Comparison of ENCODE assay signal across 14 cellular contexts in the genomic region with DNA sequence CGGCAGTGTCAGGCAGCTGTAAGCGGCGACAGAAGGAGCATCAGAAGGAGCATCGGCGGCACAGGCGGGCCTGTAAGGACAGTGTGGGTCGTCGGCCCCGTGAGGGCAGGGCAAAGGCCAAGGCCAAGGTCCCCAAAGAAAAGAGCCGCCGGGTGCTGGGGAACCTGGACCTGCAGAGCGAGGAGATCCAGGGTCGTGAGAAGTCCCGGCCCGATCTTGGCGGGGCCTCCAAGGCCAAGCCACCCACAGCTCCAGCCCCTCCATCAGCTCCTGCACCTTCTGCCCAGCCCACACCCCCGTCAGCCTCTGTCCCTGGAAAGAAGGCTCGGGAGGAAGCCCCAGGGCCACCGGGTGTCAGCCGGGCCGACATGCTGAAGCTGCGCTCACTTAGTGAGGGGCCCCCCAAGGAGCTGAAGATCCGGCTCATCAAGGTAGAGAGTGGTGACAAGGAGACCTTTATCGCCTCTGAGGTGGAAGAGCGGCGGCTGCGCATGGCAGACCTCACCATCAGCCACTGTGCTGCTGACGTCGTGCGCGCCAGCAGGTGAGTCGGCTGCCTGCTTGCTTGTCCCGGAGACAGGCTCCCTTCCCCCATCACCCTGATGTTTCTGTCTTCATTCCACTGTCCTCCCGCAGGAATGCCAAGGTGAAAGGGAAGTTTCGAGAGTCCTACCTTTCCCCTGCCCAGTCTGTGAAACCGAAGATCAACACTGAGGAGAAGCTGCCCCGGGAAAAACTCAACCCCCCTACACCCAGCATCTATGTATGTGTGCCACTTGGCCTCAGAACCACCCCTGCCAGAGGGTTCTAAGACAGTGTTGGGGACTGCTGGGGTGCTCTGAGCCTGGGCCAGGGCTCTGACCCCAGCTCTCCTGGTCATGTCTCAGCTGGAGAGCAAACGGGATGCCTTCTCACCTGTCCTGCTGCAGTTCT. TPM values are rescaled to one million over a fixed set of nuclear protein-coding genes. Genes with fewer than 3 reads are reported as not detected.
A peak's percentile ranks its signal among the peaks of the same experiment; 100 is the strongest.
DNase-seq lines count a peak whose midpoint lies in the region; ATAC-seq lines count a peak whose summit lies in the region.
"Had no signal": no experiment of that assay in that cellular context is flagged by ENCODE, and none has a peak within 500 bp of the region (broad histone marks: within the 10 kb centered on the region; RNA-seq: fewer than 3 reads in every experiment).

No MANE protein-coding gene starts in this region.

- H3K9ac ChIP-seq in BLaER1, result 0 out of 2 replicates have a peak overlapping the region, but pooled peaks have one; percentile 24

- H3K4me1 Mint-ChIP-seq in CD4-positive, alpha-beta memory T cell, result peaks cover 16 to 31% (median 16%) of the 10 kb centered on the region in 4 donors
- peaks cover 13% of the 10 kb centered on the region for H3K4me1 Mint-ChIP-seq in activated T-helper 17 cell treated with anti-CD3 and anti-CD28 coated beads, Interleukin-2, amount 50 U/mL, for 72 hours
- H3K4me1 Mint-ChIP-seq in naive B cell, result peaks cover 27 to 31% (median 29%) of the 10 kb centered on the region in 3 donors

- H3K4me3 ChIP-seq in BLaER1, result no peak overlapping the region
- H3K4me3 ChIP-seq in CD4-positive, alpha-beta memory T cell (ENCODE audit: low read length in 2 of 2), result no peak overlapping the region
- H3K4me3 ChIP-seq: SK-N-MC, suprapubic skin had no signal

- H3K36me3 Mint-ChIP-seq in CD4-positive, alpha-beta memory T cell, result peaks cover 3 to 41% of the 10 kb centered on the region in 2 donors
- H3K36me3 Mint-ChIP-seq in activated T-helper 17 cell treated with anti-CD3 and anti-CD28 coated beads, Interleukin-2, amount 50 U/mL, for 72 hours (ENCODE audit: low read depth), result peaks cover 85% of the 10 kb centered on the region
- peaks cover 0 to 7% of the 10 kb centered on the region in 2 donors for H3K36me3 Mint-ChIP-seq in naive B cell

- peaks cover 92% of the 10 kb centered on the region for H3K36me3 ChIP-seq in BLaER1
- peaks cover 22% of the 10 kb centered on the region for H3K36me3 ChIP-seq in CD4-positive, alpha-beta memory T cell (ENCODE audit: insufficient read depth, low read length)

- H4K20me1 ChIP-seq in BLaER1, result peaks cover 86% of the 10 kb centered on the region

- peak in 1 of 5 donors; percentile 42 for DNase-seq in CD4-positive, alpha-beta memory T cell
- DNase-seq in naive B cell (no peak), NCI-H69 (lab: John Stamatoyannopoulos, UW) (no peak), ACHN (no peak)
- DNase-seq: C1 segment of cervical spinal cord; central memory CD4-positive, alpha-beta T cell; NCI-H187; NCI-H524 treated with DMSO at 0.1 percent for 48 hours had no signal

- in situ Hi-C loops in ACHN (cut with HindIII; ENCODE audit: low pct_ligation_motif_present, low pct_unique_long_range_greater_than_20kb, low sequenced_read_pairs), result no loop called here

- CTCF ChIA-PET in CD4-positive, alpha-beta memory T cell (lab: Charles Lee; ENCODE audit: partially characterized antibody), result interaction anchor here (0.5 to 6.1 kb wide), 3 partner anchors 9 to 26 kb away, joined by 3 to 65 read pairs (median 6); a partner anchor contains a TSS

- H3K4me3 Mint-ChIP-seq in CD4-positive, alpha-beta memory T cell, result peak overlapping the region in 1 of 8 donors; percentile 67
- H3K4me3 Mint-ChIP-seq in activated T-helper 17 cell treated with anti-CD3 and anti-CD28 coated beads, Interleukin-2, amount 50 U/mL, for 72 hours, result peak overlapping the region; percentile 66
- peak overlapping the region in 2 of 8 donors; percentile 25 to 85 for H3K4me3 Mint-ChIP-seq in naive B cell

- H3K9me3 ChIP-seq in BLaER1, result no peaks in the 10 kb centered on the region
- no peaks in the 10 kb centered on the region for H3K9me3 ChIP-seq in CD4-positive, alpha-beta memory T cell (ENCODE audit: control insufficient read depth in 1 of 2, low read length in 2 of 2)
- H3K9me3 ChIP-seq: suprapubic skin had no signal

- no peaks in the 10 kb centered on the region for H3K9me3 Mint-ChIP-seq in CD4-positive, alpha-beta memory T cell
- no peaks in the 10 kb centered on the region for H3K9me3 Mint-ChIP-seq in activated T-helper 17 cell treated with anti-CD3 and anti-CD28 coated beads, Interleukin-2, amount 50 U/mL, for 72 hours
- no peaks in the 10 kb centered on the region for H3K9me3 Mint-ChIP-seq in naive B cell

- H3K4me1 ChIP-seq in BLaER1, result peaks cover 30% of the 10 kb centered on the region
- H3K4me1 ChIP-seq in CD4-positive, alpha-beta memory T cell (ENCODE audit: insufficient read depth, low read length), result peaks cover 27% of the 10 kb centered on the region

- no peaks in the 10 kb centered on the region for H3K27me3 Mint-ChIP-seq in CD4-positive, alpha-beta memory T cell
- no peaks in the 10 kb centered on the region for H3K27me3 Mint-ChIP-seq in activated T-helper 17 cell treated with anti-CD3 and anti-CD28 coated beads, Interleukin-2, amount 50 U/mL, for 72 hours
- no peaks in the 10 kb centered on the region for H3K27me3 Mint-ChIP-seq in naive B cell

- POLR2A ChIA-PET in CD4-positive, alpha-beta memory T cell (lab: Charles Lee; ENCODE audit: partially characterized antibody), result interaction anchor here (1.9 to 13.6 kb wide), 5 partner anchors 8 to 140 kb away, joined by 4 to 238 read pairs (median 7); a partner anchor contains a TSS

- ATAC-seq in activated T-helper 17 cell treated with anti-CD3 and anti-CD28 coated beads, Interleukin-2, amount 50 U/mL, for 72 hours (replicated peaks), result no peak
- ATAC-seq in naive B cell (ENCODE audit: low read depth in 2 of 2) (no peak), HG03135 (IDR thresholded peaks at IDR 0.05; ENCODE audit: unreplicated experiment) (no peak)
- ATAC-seq: left lobe of liver had no signal

- intact Hi-C loops in CD4-positive, alpha-beta memory T cell (cut with micrococcal nuclease), result loop anchor here (10.0 kb wide), 1 partner anchor 615 kb away; a partner anchor contains a TSS

- no peak overlapping the region for H3K27ac ChIP-seq in BLaER1
- H3K27ac ChIP-seq in CD4-positive, alpha-beta memory T cell (ENCODE audit: low read depth, low read length), result no peak overlapping the region
- H3K27ac ChIP-seq: SK-N-MC, suprapubic skin had no signal

- H3K27me3 ChIP-seq in BLaER1, result no peaks in the 10 kb centered on the region
- no peaks in the 10 kb centered on the region for H3K27me3 ChIP-seq in CD4-positive, alpha-beta memory T cell (ENCODE audit: insufficient read depth, low read length)
- H3K27me3 ChIP-seq: suprapubic skin had no signal

- no peak overlapping the region for H3K4me2 ChIP-seq in BLaER1

- peak overlapping the region; percentile 27 to 94 (median 69) for H3K27ac Mint-ChIP-seq in CD4-positive, alpha-beta memory T cell
- H3K27ac Mint-ChIP-seq in activated T-helper 17 cell treated with anti-CD3 and anti-CD28 coated beads, Interleukin-2, amount 50 U/mL, for 72 hours, result peak overlapping the region; percentile 68
- H3K27ac Mint-ChIP-seq in naive B cell, result peak overlapping the region in 4 of 6 donors; percentile 59 to 92 (median 88)

RNA-seq across cellular contexts. Expression of a gene that starts 5.4 kb away (rescaled TPM):
- 1 to 10 TPM; 6.2 to 7.9 TPM for total RNA-seq in CD4-positive, alpha-beta memory T cell
- polyA plus RNA-seq in CD4-positive, alpha-beta memory T cell, result not detected
- 1 to 10 TPM; 1.6 to 3.2 TPM for total RNA-seq in activated T-helper 17 cell treated with anti-CD3 and anti-CD28 coated beads, Interleukin-2, amount 50 U/mL, for 72 hours
- polyA plus RNA-seq in naive B cell (ENCODE audit: low read depth in 6 of 6), result under 1 TPM in 1 of 6 donors, not detected in 5; 0.68 TPM

RNA-seq across cellular contexts. Expression of a gene that starts 7.9 kb away (rescaled TPM):
- total RNA-seq in CD4-positive, alpha-beta memory T cell, result 10 to 100 TPM; 23.1 to 25.8 TPM
- polyA plus RNA-seq in CD4-positive, alpha-beta memory T cell, result 100 to 1,000 TPM; 139 to 149 TPM
- total RNA-seq in activated T-helper 17 cell treated with anti-CD3 and anti-CD28 coated beads, Interleukin-2, amount 50 U/mL, for 72 hours, result 100 to 1,000 TPM in 1 of 2 donors, 10 to 100 TPM in 1; 61.3 to 111 TPM
- 100 to 1,000 TPM; 121 to 158 (median 136) TPM for polyA plus RNA-seq in naive B cell (ENCODE audit: low read depth in 6 of 6)

RNA-seq across cellular contexts. Expression of a gene that starts 8.4 kb away (rescaled TPM):
- 10 to 100 TPM in 1 of 2 experiments, 1 to 10 TPM in 1; 8.7 to 11.4 TPM for total RNA-seq in CD4-positive, alpha-beta memory T cell
- polyA plus RNA-seq in CD4-positive, alpha-beta memory T cell, result 1 to 10 TPM; 5.1 to 5.2 TPM
- total RNA-seq in activated T-helper 17 cell treated with anti-CD3 and anti-CD28 coated beads, Interleukin-2, amount 50 U/mL, for 72 hours, result 10 to 100 TPM; 14.8 to 19.4 TPM
- polyA plus RNA-seq in naive B cell (ENCODE audit: low read depth in 6 of 6), result 1 to 10 TPM; 3.4 to 5.2 (median 3.7) TPM

RNA-seq across cellular contexts. Expression of a gene that starts 15.4 kb away (rescaled TPM):
- total RNA-seq in CD4-positive, alpha-beta memory T cell, result 100 to 1,000 TPM; 119 to 129 TPM
- 1 to 10 TPM in 1 of 2 donors, not detected in 1; 1.7 TPM for polyA plus RNA-seq in CD4-positive, alpha-beta memory T cell
- total RNA-seq in activated T-helper 17 cell treated with anti-CD3 and anti-CD28 coated beads, Interleukin-2, amount 50 U/mL, for 72 hours, result 10 to 100 TPM; 33.7 to 93.3 TPM
- 1 to 10 TPM in 3 of 6 donors, under 1 TPM in 3; 0.04 to 1.9 (median 0.99) TPM for polyA plus RNA-seq in naive B cell (ENCODE audit: low read depth in 6 of 6)

RNA-seq across cellular contexts. Expression of a gene that starts 39.1 kb away (rescaled TPM):
- total RNA-seq in CD4-positive, alpha-beta memory T cell, result 100 to 1,000 TPM; 274 to 287 TPM
- 10 to 100 TPM in 1 of 2 donors, under 1 TPM in 1; 0.84 to 24.4 TPM for polyA plus RNA-seq in CD4-positive, alpha-beta memory T cell
- 100 to 1,000 TPM; 154 to 217 TPM for total RNA-seq in activated T-helper 17 cell treated with anti-CD3 and anti-CD28 coated beads, Interleukin-2, amount 50 U/mL, for 72 hours
- 1 to 10 TPM in 5 of 6 donors, under 1 TPM in 1; 0.06 to 8.0 (median 3.4) TPM for polyA plus RNA-seq in naive B cell (ENCODE audit: low read depth in 6 of 6)
